Comparison of ENCODE assay signal across 16 cellular contexts in the genomic region with DNA sequence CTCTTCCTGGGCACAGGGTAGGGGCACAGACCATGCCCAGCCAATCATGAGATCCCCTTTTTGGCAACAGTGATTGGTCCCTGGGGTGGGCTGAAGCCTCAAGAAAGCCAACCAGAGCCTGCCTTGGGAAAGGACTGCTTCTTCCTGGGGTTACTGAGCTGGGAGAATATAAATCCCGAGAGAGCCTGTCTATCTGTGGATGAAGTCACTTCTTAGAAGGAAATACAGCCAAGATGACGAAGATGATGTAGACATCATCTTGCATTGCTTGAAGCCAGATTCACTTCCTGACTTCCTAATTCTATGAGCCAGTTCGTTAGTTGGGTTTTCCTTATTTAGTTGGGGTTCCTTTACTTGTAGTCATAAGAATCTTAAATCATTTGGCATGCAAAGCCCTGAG. TPM values are rescaled to one million over a fixed set of nuclear protein-coding genes. Genes with fewer than 3 reads are reported as not detected.
DNase-seq lines count a peak whose midpoint lies in the region; ATAC-seq and TF ChIP-seq lines count a peak whose summit lies in the region.
"Had no signal": no experiment of that assay in that cellular context is flagged by ENCODE, and none has a peak within 500 bp of the region (broad histone marks: within the 10 kb centered on the region; RNA-seq: fewer than 3 reads in every experiment).

No MANE protein-coding gene starts in this region.

- H3K36me3 ChIP-seq in mammary epithelial cell (ENCODE audit: insufficient read depth, low read length): no peaks in the 10 kb centered on the region
- no peaks in the 10 kb centered on the region for H3K36me3 ChIP-seq in brain microvascular endothelial cell (replicated peaks)
- H3K36me3 ChIP-seq in uterus: no peaks in the 10 kb centered on the region
- H3K36me3 ChIP-seq: sigmoid colon had no signal

- CTCF ChIA-PET in MCF 10A (lab: Yijun Ruan, JAX): interaction anchor here (1.4 kb wide), 1 partner anchor 30 kb away, joined by 3 read pairs; no protein-coding TSS in a partner anchor
- CTCF ChIA-PET in mammary epithelial cell (lab: Charles Lee; ENCODE audit: low non-redundant PET): no interaction called here

- H3K27ac ChIP-seq in mammary epithelial cell (ENCODE audit: insufficient read depth, low read depth, low read length): no peak overlapping the region
- peak overlapping the region; percentile 95 for H3K27ac ChIP-seq in brain microvascular endothelial cell
- H3K27ac ChIP-seq in uterus: peak overlapping the region; percentile 71 to 89
- H3K27ac ChIP-seq: sigmoid colon had no signal

- in situ Hi-C loops in mammary epithelial cell (cut with MboI; ENCODE audit: low sequenced_read_pairs in 2 of 2) (no loop called here), brain microvascular endothelial cell (cut with HindIII; ENCODE audit: low pct_ligation_motif_present, low sequenced_read_pairs) (no loop called here)

- ATAC-seq in left ventricle myocardium superior: peak; percentile 57
- ATAC-seq in GM21576 (IDR thresholded peaks at IDR 0.05; ENCODE audit: unreplicated experiment): no peak
- ATAC-seq: A549, Panc1 had no signal

- H3K4me1 ChIP-seq in mammary epithelial cell (ENCODE audit: insufficient read depth, low read length): peaks cover 26% of the 10 kb centered on the region
- H3K4me1 ChIP-seq in uterus: peaks cover 0 to 13% of the 10 kb centered on the region in 2 donors

- H3K27me3 Mint-ChIP-seq in MCF 10A (ENCODE audit: insufficient read depth, unreplicated experiment): no peaks in the 10 kb centered on the region

- H3K9ac ChIP-seq in mammary epithelial cell (ENCODE audit: insufficient read depth, low read length): no peak overlapping the region

- dilution Hi-C loops in mammary epithelial cell (cut with HindIII; ENCODE audit: low sequenced_read_pairs): no loop called here

- H3K79me2 ChIP-seq in mammary epithelial cell (ENCODE audit: insufficient read depth, low read length): no peaks in the 10 kb centered on the region

- H4K20me1 ChIP-seq in mammary epithelial cell (ENCODE audit: insufficient read depth, low read length): no peaks in the 10 kb centered on the region

- H3K4me2 ChIP-seq in mammary epithelial cell (ENCODE audit: insufficient read depth, low read depth, low read length): no peak overlapping the region
- H3K4me2 ChIP-seq: A549 had no signal

- no peak for TF ChIP-seq CTCF in MCF 10A (IDR thresholded peaks at IDR 0.05; ENCODE audit: unreplicated experiment)
- TF ChIP-seq CTCF in mammary epithelial cell (conservative IDR thresholded peaks at IDR 0.05 in 1 of 2, IDR thresholded peaks at IDR 0.05 in 1 of 2; ENCODE audit: extremely low read depth in 1 of 2, insufficient read depth in 1 of 2, low read depth in 1 of 2, low read length in 2 of 2): no peak
- TF ChIP-seq CTCF in brain microvascular endothelial cell (IDR thresholded peaks at IDR 0.05; ENCODE audit: low read depth, low read length, missing control alignments): no peak
- TF ChIP-seq CTCF in uterus (IDR thresholded peaks at IDR 0.05): no peak

- TF ChIP-seq POLR2A in uterus (IDR thresholded peaks at IDR 0.05): no peak

- DNase-seq in MCF 10A (ENCODE audit: unreplicated experiment) (peak; percentile 34), mammary epithelial cell (no peak), brain microvascular endothelial cell (peak; percentile 94), left ventricle myocardium superior (no peak), uterus (peak; percentile 23 to 27), NCI-H1694 (lab: John Stamatoyannopoulos, UW) (no peak)
- no peak for DNase-seq in activated CD8-positive, alpha-beta memory T cell treated with anti-CD3 and anti-CD28 coated beads for 24 hours
- DNase-seq: activated CD4-positive, alpha-beta T cell treated with anti-CD3 and anti-CD28 coated beads for 1 hour; activated naive CD4-positive, alpha-beta T cell treated with anti-CD3 and anti-CD28 coated beads, Interleukin-2, amount 50 U/mL, for 16 hours; NCI-H2029 treated with DMSO at 0.1 percent for 48 hours; sigmoid colon; stimulated activated CD8-positive, alpha-beta memory T cell treated with anti-CD3 and anti-CD28 coated beads, Interleukin-4, amount 100 ng/mL, for 48 hours had no signal

- no peaks in the 10 kb centered on the region for H3K36me3 Mint-ChIP-seq in MCF 10A (ENCODE audit: insufficient read depth, unreplicated experiment)
- H3K36me3 Mint-ChIP-seq: mesothelial cell of epicardium had no signal

- H3K9me3 ChIP-seq in mammary epithelial cell (replicated peaks; ENCODE audit: insufficient read depth, low read length): no peaks in the 10 kb centered on the region
- H3K9me3 ChIP-seq in uterus: no peaks in the 10 kb centered on the region
- H3K9me3 ChIP-seq: A549, sigmoid colon had no signal

- no peaks in the 10 kb centered on the region for H3K27me3 ChIP-seq in mammary epithelial cell (ENCODE audit: insufficient read depth, low read length)
- H3K27me3 ChIP-seq in brain microvascular endothelial cell (replicated peaks): no peaks in the 10 kb centered on the region
- H3K27me3 ChIP-seq in uterus: no peaks in the 10 kb centered on the region
- H3K27me3 ChIP-seq: sigmoid colon had no signal

- H3K4me3 ChIP-seq in mammary epithelial cell (replicated peaks in 1 of 3; ENCODE audit: insufficient read depth in 1 of 3, low read depth in 2 of 3, low read length in 3 of 3) (no peak overlapping the region), brain microvascular endothelial cell (ENCODE audit: low read depth, low read length) (no peak overlapping the region), uterus (no peak overlapping the region)
- H3K4me3 ChIP-seq: A549, sigmoid colon had no signal

- no peak overlapping the region for H2AFZ ChIP-seq in mammary epithelial cell (ENCODE audit: low read depth, low read length)

- POLR2A ChIA-PET in MCF 10A (lab: Yijun Ruan, JAX): no interaction called here

- H3K4me1 Mint-ChIP-seq in MCF 10A (ENCODE audit: insufficient read depth, unreplicated experiment): peaks cover 28% of the 10 kb centered on the region

- no peak overlapping the region for H3K27ac Mint-ChIP-seq in MCF 10A (ENCODE audit: low read depth, unreplicated experiment)
- H3K27ac Mint-ChIP-seq: mesothelial cell of epicardium had no signal

- intact Hi-C loops in MCF 10A (cut with micrococcal nuclease): no loop called here
- intact Hi-C loops in mammary epithelial cell (cut with micrococcal nuclease): no loop called here
- intact Hi-C loops in left ventricle myocardium superior (cut with micrococcal nuclease): no loop called here
- intact Hi-C loops in uterus (cut with DNase I; ENCODE audit: low total_unique reads): no loop called here

- no peak overlapping the region for H3K4me3 Mint-ChIP-seq in MCF 10A (ENCODE audit: unreplicated experiment)
- H3K4me3 Mint-ChIP-seq: mesothelial cell of epicardium had no signal

- 95% methylated on average over 3 of the region's 3 CpGs for WGBS in mammary epithelial cell (ENCODE audit: low coverage, missing lambda C conversion rate)

- BruUV-seq in MCF 10A (replicated peaks; lab: Mats Ljungman, UMichigan) (no TSS peak), mammary epithelial cell (replicated peaks; lab: Mats Ljungman, UMichigan) (no TSS peak)

- no peaks in the 10 kb centered on the region for H3K9me3 Mint-ChIP-seq in MCF 10A (ENCODE audit: unreplicated experiment)
- H3K9me3 Mint-ChIP-seq: mesothelial cell of epicardium had no signal

RNA-seq across cellular contexts. Expression of a gene that starts 50.1 kb away (rescaled TPM):
- total RNA-seq in MCF 10A (2022) (20.6 and 21.3 TPM in 2 replicates), mammary epithelial cell (10 to 100 TPM; 14.7 to 16.7 TPM), left ventricle myocardium superior (11.4 TPM), uterus (10 to 100 TPM; 12.9 to 46.3 (median 28.1) TPM)
- polyA plus RNA-seq in mammary epithelial cell: 8.4 TPM
- polyA minus RNA-seq in mammary epithelial cell: 1.8 TPM

RNA-seq across cellular contexts. Expression of a gene that starts 60.0 kb away (rescaled TPM):
- total RNA-seq in MCF 10A (2022): not detected in 2 replicates
- total RNA-seq in mammary epithelial cell: not detected
- not detected for polyA plus RNA-seq in mammary epithelial cell
- not detected for polyA minus RNA-seq in mammary epithelial cell
- 3.3 TPM for total RNA-seq in left ventricle myocardium superior
- under 1 TPM in 2 of 4 donors, not detected in 2; 0.59 to 0.76 TPM for total RNA-seq in uterus
- total RNA-seq: mesothelial cell of epicardium had no signal

Comparison
In these comparisons a context has a peak if more than half of its experiments do, and no peak if none do; other contexts are left out.
1. DNase-seq: peak in MCF 10A (single experiment), brain microvascular endothelial cell (single experiment) and uterus (2 of 2); none in mammary epithelial cell (single experiment), left ventricle myocardium superior (single experiment), activated CD8-positive, alpha-beta memory T cell treated with anti-CD3 and anti-CD28 coated beads for 24 hours (single experiment) and NCI-H1694 (single experiment).